ENCODE assay signal across 23 cellular contexts in the genomic region with DNA sequence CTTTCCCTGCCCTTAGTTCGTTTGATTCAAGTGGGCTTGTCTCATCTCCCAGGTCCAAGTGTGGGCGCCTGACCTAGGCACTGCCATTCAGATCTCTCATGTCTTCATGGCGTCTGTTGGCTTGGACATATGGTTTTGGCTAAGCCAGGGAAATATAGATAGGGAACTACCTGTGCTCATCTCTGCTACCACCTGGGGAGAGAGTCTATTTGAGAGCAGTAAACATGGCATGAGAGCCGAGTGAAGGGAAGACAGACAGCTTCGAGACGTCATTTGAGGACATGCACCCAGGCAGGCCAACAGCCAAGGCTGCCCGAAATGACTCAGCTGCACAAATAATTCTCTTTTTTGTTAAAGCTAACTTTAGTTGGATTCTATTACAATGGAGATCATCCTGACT.
"Had no signal": no experiment of that assay in that cellular context is flagged by ENCODE, and none has a peak within 500 bp of the region (broad histone marks: within the 10 kb centered on the region; RNA-seq: fewer than 3 reads in every experiment).

No MANE protein-coding gene starts in this region.

- H3K27ac ChIP-seq: ascending aorta, coronary artery, hepatocyte, left lung, neural progenitor cell, tibial artery, WERI-Rb-1 had no signal

- H3K4me3 Mint-ChIP-seq: activated CD8-positive, alpha-beta T cell treated with anti-CD3 and anti-CD28 coated beads, Interleukin-2, amount 10 ng/mL, durations not matched to agents 7 days and 5 days; activated naive CD4-positive, alpha-beta T cell treated with anti-CD3 and anti-CD28 coated beads, Interleukin-2, amount 50 U/mL, for 24 hours; mesothelial cell of epicardium; naive thymus-derived CD8-positive, alpha-beta T cell; neural progenitor cell; stimulated activated naive CD8-positive, alpha-beta T cell treated with anti-CD3 and anti-CD28 coated beads, Interleukin-15, Interleukin-2, amounts not matched to agents 100 ng/mL and 50 ng/mL, for 24 hours; T-cell; T-helper 2 cell treated with Interferon-gamma antibody and Interleukin-4, amounts not matched to agents 5 μg/mL and 100 μg/mL, for 36 hours had no signal

- H3K4me1 ChIP-seq: ascending aorta, left lung, tibial artery had no signal

- H3K79me2 ChIP-seq: hepatocyte had no signal

- H3K36me3 ChIP-seq: ascending aorta, left lung, neural progenitor cell, tibial artery, WERI-Rb-1 had no signal

- H3K9ac ChIP-seq: neural progenitor cell had no signal

- H3K27me3 Mint-ChIP-seq: activated naive CD4-positive, alpha-beta T cell treated with anti-CD3 and anti-CD28 coated beads, Interleukin-2, amount 50 U/mL, for 24 hours; stimulated activated naive CD8-positive, alpha-beta T cell treated with anti-CD3 and anti-CD28 coated beads, Interleukin-15, Interleukin-2, amounts not matched to agents 100 ng/mL and 50 ng/mL, for 24 hours had no signal

- H3K27me3 ChIP-seq: ascending aorta, hepatocyte, left lung, neural progenitor cell, tibial artery had no signal

- H3K4me2 ChIP-seq: hepatocyte, neural progenitor cell had no signal

- H3K4me1 Mint-ChIP-seq: activated naive CD4-positive, alpha-beta T cell treated with anti-CD3 and anti-CD28 coated beads, Interleukin-2, amount 50 U/mL, for 24 hours; mesothelial cell of epicardium; naive thymus-derived CD8-positive, alpha-beta T cell; T-cell had no signal

- H3K4me3 ChIP-seq: ascending aorta, coronary artery, hepatocyte, left lung, neural progenitor cell, tibial artery had no signal

- H3K9me3 ChIP-seq: ascending aorta, left lung had no signal

- DNase-seq: activated CD4-positive, alpha-beta T cell treated with anti-CD3 and anti-CD28 coated beads for 1 hour; activated CD4-positive, alpha-beta T cell treated with anti-CD3 and anti-CD28 coated beads, Interleukin-2, amount 50 U/mL, for 1 hour; activated CD8-positive, alpha-beta T cell treated with anti-CD3 and anti-CD28 coated beads, Interleukin-2, amount 10 ng/mL, durations not matched to agents 7 days and 5 days; activated gamma-delta T cell treated with Interleukin-2 at 50 U/mL for 16 hours; foreskin melanocyte; glutamatergic neuron; kidney glomerular epithelial cell; left lung; mammary epithelial cell; naive thymus-derived CD8-positive, alpha-beta T cell; stimulated activated CD4-positive, alpha-beta T cell treated with anti-CD3 and anti-CD28 coated beads, Interleukin-12 subunit alpha, Interleukin-12 subunit beta, amount 100 ng/mL, for 4 hours; stimulated activated CD4-positive, alpha-beta T cell treated with anti-CD3 and anti-CD28 coated beads, Interleukin-4, amount 100 ng/mL, for 4 hours; T-cell; tibial artery; WERI-Rb-1 had no signal

- H2AFZ ChIP-seq: hepatocyte, neural progenitor cell had no signal

- H3K36me3 Mint-ChIP-seq: activated naive CD4-positive, alpha-beta T cell treated with anti-CD3 and anti-CD28 coated beads, Interleukin-2, amount 50 U/mL, for 24 hours; mesothelial cell of epicardium; neural progenitor cell; T-cell had no signal

- ATAC-seq: activated CD8-positive, alpha-beta T cell treated with anti-CD3 and anti-CD28 coated beads, Interleukin-2, amount 10 ng/mL, durations not matched to agents 7 days and 5 days; left lung; naive thymus-derived CD8-positive, alpha-beta T cell; T-cell had no signal

- H3K9me3 Mint-ChIP-seq: activated naive CD4-positive, alpha-beta T cell treated with anti-CD3 and anti-CD28 coated beads, Interleukin-2, amount 50 U/mL, for 24 hours had no signal
